Comparison of ENCODE assay signal across 1 cellular context in the genomic region with DNA sequence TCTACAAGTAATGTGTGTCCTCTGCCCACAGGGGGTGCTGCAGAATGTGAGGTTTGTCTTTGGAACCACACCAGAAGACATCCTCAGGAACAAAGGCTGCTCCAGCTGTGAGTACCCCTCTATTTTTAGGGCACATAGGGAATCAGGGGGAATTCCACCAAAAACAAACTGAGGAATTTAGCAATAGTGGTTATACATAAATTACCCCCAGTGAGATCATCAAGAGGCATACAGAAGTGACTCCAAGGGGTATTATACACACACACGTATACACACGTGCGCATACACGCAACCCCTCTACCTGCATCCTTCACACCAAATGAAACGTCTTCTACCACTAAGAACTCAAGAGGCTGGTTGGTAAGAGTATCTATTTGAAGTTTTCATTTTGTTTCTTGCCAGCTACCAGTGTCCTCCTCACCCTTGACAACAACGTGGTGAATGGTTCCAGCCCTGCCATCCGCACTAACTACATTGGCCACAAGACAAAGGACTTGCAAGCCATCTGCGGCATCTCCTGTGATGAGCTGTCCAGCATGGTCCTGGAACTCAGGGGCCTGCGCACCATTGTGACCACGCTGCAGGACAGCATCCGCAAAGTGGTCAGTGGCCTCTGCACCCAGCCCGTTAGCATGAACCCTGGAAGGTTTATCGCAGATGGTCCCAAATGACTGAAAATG.
TF ChIP-seq lines count a peak whose summit lies in the region.

No MANE protein-coding gene starts in this region.

TF ChIP-seq in A549, 52 proteins besides CTCF, POLR2A, EP300 and RAD21 (continued from another document):
- TF ChIP-seq ZFP36 (IDR thresholded peaks at IDR 0.05; ENCODE audit: borderline replicate concordance, partially characterized antibody) (no peak), SREBF2 (IDR thresholded peaks at IDR 0.05) (no peak), RNF2 (IDR thresholded peaks at IDR 0.05; ENCODE audit: borderline replicate concordance, low read depth) (no peak), TP53 (CRISPR knock-in tag; IDR thresholded peaks at IDR 0.05) (no peak), CBX2 (IDR thresholded peaks at IDR 0.05; ENCODE audit: borderline replicate concordance, low read depth) (no peak), FOSL2 (IDR thresholded peaks at IDR 0.05) (no peak), FOSL2 (CRISPR knock-in tag; IDR thresholded peaks at IDR 0.05) (no peak), POLR2AphosphoS2 (conservative IDR thresholded peaks at IDR 0.05; ENCODE audit: low read length) (no peak), JUNB (IDR thresholded peaks at IDR 0.05) (no peak), FOSB (CRISPR knock-in tag; IDR thresholded peaks at IDR 0.05) (no peak), SMC3 (IDR thresholded peaks at IDR 0.05) (no peak), NR3C1 (IDR thresholded peaks at IDR 0.05) (no peak), ZNF302 (CRISPR knock-in tag; IDR thresholded peaks at IDR 0.05) (no peak), CEBPB (IDR thresholded peaks at IDR 0.05) (no peak), HDAC2 (IDR thresholded peaks at IDR 0.05) (no peak)
- TF ChIP-seq, protein P1, sequence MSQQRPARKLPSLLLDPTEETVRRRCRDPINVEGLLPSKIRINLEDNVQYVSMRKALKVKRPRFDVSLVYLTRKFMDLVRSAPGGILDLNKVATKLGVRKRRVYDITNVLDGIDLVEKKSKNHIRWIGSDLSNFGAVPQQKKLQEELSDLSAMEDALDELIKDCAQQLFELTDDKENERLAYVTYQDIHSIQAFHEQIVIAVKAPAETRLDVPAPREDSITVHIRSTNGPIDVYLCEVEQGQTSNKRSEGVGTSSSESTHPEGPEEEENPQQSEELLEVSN (IDR thresholded peaks at IDR 0.05; ENCODE audit: borderline replicate concordance, low read depth), result no peak
- TF ChIP-seq, protein P2, sequence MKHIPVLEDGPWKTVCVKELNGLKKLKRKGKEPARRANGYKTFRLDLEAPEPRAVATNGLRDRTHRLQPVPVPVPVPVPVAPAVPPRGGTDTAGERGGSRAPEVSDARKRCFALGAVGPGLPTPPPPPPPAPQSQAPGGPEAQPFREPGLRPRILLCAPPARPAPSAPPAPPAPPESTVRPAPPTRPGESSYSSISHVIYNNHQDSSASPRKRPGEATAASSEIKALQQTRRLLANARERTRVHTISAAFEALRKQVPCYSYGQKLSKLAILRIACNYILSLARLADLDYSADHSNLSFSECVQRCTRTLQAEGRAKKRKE (CRISPR knock-in tag; IDR thresholded peaks at IDR 0.05; ENCODE audit: low read depth), result no peak
- TF ChIP-seq, protein P3, sequence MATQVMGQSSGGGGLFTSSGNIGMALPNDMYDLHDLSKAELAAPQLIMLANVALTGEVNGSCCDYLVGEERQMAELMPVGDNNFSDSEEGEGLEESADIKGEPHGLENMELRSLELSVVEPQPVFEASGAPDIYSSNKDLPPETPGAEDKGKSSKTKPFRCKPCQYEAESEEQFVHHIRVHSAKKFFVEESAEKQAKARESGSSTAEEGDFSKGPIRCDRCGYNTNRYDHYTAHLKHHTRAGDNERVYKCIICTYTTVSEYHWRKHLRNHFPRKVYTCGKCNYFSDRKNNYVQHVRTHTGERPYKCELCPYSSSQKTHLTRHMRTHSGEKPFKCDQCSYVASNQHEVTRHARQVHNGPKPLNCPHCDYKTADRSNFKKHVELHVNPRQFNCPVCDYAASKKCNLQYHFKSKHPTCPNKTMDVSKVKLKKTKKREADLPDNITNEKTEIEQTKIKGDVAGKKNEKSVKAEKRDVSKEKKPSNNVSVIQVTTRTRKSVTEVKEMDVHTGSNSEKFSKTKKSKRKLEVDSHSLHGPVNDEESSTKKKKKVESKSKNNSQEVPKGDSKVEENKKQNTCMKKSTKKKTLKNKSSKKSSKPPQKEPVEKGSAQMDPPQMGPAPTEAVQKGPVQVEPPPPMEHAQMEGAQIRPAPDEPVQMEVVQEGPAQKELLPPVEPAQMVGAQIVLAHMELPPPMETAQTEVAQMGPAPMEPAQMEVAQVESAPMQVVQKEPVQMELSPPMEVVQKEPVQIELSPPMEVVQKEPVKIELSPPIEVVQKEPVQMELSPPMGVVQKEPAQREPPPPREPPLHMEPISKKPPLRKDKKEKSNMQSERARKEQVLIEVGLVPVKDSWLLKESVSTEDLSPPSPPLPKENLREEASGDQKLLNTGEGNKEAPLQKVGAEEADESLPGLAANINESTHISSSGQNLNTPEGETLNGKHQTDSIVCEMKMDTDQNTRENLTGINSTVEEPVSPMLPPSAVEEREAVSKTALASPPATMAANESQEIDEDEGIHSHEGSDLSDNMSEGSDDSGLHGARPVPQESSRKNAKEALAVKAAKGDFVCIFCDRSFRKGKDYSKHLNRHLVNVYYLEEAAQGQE (IDR thresholded peaks at IDR 0.05), result no peak
